Comparison of ENCODE assay signal across 8 cellular contexts in the genomic region with DNA sequence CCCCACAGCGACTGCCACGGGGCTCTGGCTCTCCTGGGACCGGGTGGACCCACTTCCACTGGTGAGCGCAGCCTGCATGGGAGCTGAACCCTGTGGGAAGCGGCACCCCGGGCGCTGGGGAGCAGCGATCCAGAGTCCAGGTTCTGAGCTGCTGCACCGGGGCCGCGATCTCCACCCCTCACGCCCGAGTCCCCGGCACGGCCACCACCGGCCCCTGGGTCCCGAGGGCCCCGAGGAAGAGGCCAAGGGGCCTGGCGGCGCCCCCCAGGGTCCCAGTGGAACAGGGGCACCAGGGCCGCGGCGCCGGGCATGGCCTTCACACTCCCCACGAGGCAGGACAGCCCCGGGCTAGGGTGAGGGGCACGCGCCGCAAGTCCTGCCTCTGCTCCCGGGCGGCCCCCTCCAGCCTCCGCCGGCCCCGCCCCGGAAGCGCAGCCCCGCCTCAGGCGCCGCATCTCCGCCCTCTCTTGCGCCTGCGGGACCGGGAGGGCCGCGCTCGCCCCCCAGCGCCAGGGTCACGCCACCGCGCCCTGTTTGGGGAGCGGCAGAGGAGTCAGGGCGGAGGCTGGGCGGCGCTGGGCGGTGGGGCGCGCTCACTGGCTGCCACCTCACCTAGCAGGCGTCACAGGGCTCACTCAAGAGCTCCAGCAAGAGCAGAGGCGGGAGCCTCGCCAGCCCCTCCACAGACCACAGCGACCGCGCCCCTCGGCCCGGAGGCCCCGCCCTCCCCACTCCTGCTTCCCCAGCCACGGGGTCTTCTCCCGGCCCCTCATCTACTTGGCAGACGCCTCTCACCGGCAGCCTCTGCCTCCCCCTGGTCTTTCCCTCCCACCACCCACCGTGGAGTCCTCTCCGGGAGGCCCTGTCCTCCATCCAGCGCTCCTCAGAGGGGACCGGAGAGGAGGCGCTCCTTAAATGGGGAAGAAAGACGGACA. TPM values are rescaled to one million over a fixed set of nuclear protein-coding genes. Genes with fewer than 3 reads are reported as not detected.
DNase-seq lines count a peak whose midpoint lies in the region; ATAC-seq and TF ChIP-seq lines count a peak whose summit lies in the region.

No MANE protein-coding gene starts in this region.

- H3K27me3 Mint-ChIP-seq in activated naive CD4-positive, alpha-beta T cell treated with anti-CD3 and anti-CD28 coated beads for 36 hours (ENCODE audit: low read depth): no peaks in the 10 kb centered on the region

- no peak overlapping the region for H3K27ac Mint-ChIP-seq in activated naive CD4-positive, alpha-beta T cell treated with anti-CD3 and anti-CD28 coated beads for 36 hours

- H3K4me3 ChIP-seq in AG10803 (ENCODE audit: low read length) (peak overlapping the region; percentile 59), Peyer's patch (peak overlapping the region; percentile 44 to 65 (median 59)), suprapubic skin (peak overlapping the region; percentile 48)

- TF ChIP-seq POLR2A in Peyer's patch (IDR thresholded peaks at IDR 0.05) (peak; percentile 44 to 67), suprapubic skin (IDR thresholded peaks at IDR 0.05) (no peak)

- peaks cover 15% of the 10 kb centered on the region for H3K4me1 Mint-ChIP-seq in activated naive CD4-positive, alpha-beta T cell treated with anti-CD3 and anti-CD28 coated beads for 36 hours (ENCODE audit: low read depth)

- no peak for TF ChIP-seq EP300 in suprapubic skin (IDR thresholded peaks at IDR 0.05)

- H3K36me3 ChIP-seq in Peyer's patch (peaks cover 0 to 22% (median 0%) of the 10 kb centered on the region in 3 donors), suprapubic skin (peaks cover 25% of the 10 kb centered on the region)

- H3K4me3 Mint-ChIP-seq in activated naive CD4-positive, alpha-beta T cell treated with anti-CD3 and anti-CD28 coated beads for 36 hours: peak overlapping the region; percentile 50

- H3K27me3 ChIP-seq in Peyer's patch: no peaks in the 10 kb centered on the region
- no peaks in the 10 kb centered on the region for H3K27me3 ChIP-seq in suprapubic skin

- intact Hi-C loops in activated naive CD4-positive, alpha-beta T cell treated with anti-CD3 and anti-CD28 coated beads for 36 hours (cut with micrococcal nuclease): loop anchor here (1.0 to 5.0 kb wide), 4 partner anchors 102 to 458 kb away; a partner anchor contains a TSS

- H3K27ac ChIP-seq in Peyer's patch: peak overlapping the region; percentile 60 to 87 (median 69)
- peak overlapping the region; percentile 67 for H3K27ac ChIP-seq in suprapubic skin

- peaks cover 5% of the 10 kb centered on the region for H3K36me3 Mint-ChIP-seq in activated naive CD4-positive, alpha-beta T cell treated with anti-CD3 and anti-CD28 coated beads for 36 hours (ENCODE audit: low read depth)

- ATAC-seq in GM19351 (IDR thresholded peaks at IDR 0.05; ENCODE audit: unreplicated experiment) (peak; percentile 96), HG03469 (IDR thresholded peaks at IDR 0.05; ENCODE audit: unreplicated experiment) (peak; percentile 72), omental fat pad (ENCODE audit: low FRiP score) (peak; percentile 97)

- peak; percentile 38 for TF ChIP-seq CTCF in AG10803 (conservative IDR thresholded peaks at IDR 0.05; ENCODE audit: low read length)
- TF ChIP-seq CTCF in Peyer's patch (IDR thresholded peaks at IDR 0.05): peak; percentile 50 to 74 (median 67)
- no peak for TF ChIP-seq CTCF in omental fat pad (IDR thresholded peaks at IDR 0.05)
- peak; percentile 51 to 79 for TF ChIP-seq CTCF in suprapubic skin (IDR thresholded peaks at IDR 0.05)

- peak; percentile 81 for DNase-seq in AG10803 (ENCODE audit: low read depth)
- peak; percentile 84 to 95 (median 94) for DNase-seq in Peyer's patch
- peak; percentile 90 for DNase-seq in activated naive CD4-positive, alpha-beta T cell treated with anti-CD3 and anti-CD28 coated beads for 36 hours
- DNase-seq in globus pallidus (ENCODE audit: low spot score): peak; percentile 66
- DNase-seq in omental fat pad (ENCODE audit: low spot score): peak; percentile 61
- DNase-seq in suprapubic skin (ENCODE audit: low spot score in 2 of 2): peak; percentile 88 to 90

- H3K9me3 ChIP-seq in Peyer's patch: no peaks in the 10 kb centered on the region
- H3K9me3 ChIP-seq in suprapubic skin: no peaks in the 10 kb centered on the region

- 16% methylated on average over 22 of the region's 76 CpGs for WGBS in suprapubic skin

- CTCF ChIA-PET in activated naive CD4-positive, alpha-beta T cell treated with anti-CD3 and anti-CD28 coated beads for 36 hours (lab: Charles Lee): interaction anchor here (0.7 to 1.0 kb wide), 2 partner anchors 25 to 147 kb away, joined by 3 read pairs; no protein-coding TSS in a partner anchor

- H3K4me1 ChIP-seq in Peyer's patch: peaks cover 0 to 33% (median 8%) of the 10 kb centered on the region in 4 donors
- H3K4me1 ChIP-seq in suprapubic skin: peaks cover 21% of the 10 kb centered on the region

- H3K9me3 Mint-ChIP-seq in activated naive CD4-positive, alpha-beta T cell treated with anti-CD3 and anti-CD28 coated beads for 36 hours: no peaks in the 10 kb centered on the region

RNA-seq across cellular contexts. Expression of a gene that starts 26.8 kb away (rescaled TPM):
- total RNA-seq in Peyer's patch (10 to 100 TPM; 46.4 to 90.0 (median 71.8) TPM), omental fat pad (10 to 100 TPM; 29.5 to 55.1 (median 44.8) TPM), suprapubic skin (10 to 100 TPM; 46.4 to 56.2 (median 51.2) TPM)
- 10 to 100 TPM; 36.4 to 38.8 TPM for total RNA-seq in activated naive CD4-positive, alpha-beta T cell treated with anti-CD3 and anti-CD28 coated beads for 36 hours

RNA-seq across cellular contexts. Expression of a gene that starts 27.4 kb away (rescaled TPM):
- total RNA-seq in Peyer's patch (100 to 1,000 TPM; 133 to 272 (median 259) TPM), omental fat pad (10 to 100 TPM; 40.4 to 67.1 (median 50.3) TPM), suprapubic skin (100 to 1,000 TPM in 1 of 4 donors, 10 to 100 TPM in 3; 50.5 to 173 (median 88.0) TPM)
- total RNA-seq in activated naive CD4-positive, alpha-beta T cell treated with anti-CD3 and anti-CD28 coated beads for 36 hours: 10 to 100 TPM; 71.5 to 82.5 TPM

RNA-seq across cellular contexts. Expression of a gene that starts 51.6 kb away (rescaled TPM):
- total RNA-seq in Peyer's patch (10 to 100 TPM in 3 of 4 donors, 1 to 10 TPM in 1; 6.7 to 20.2 (median 15.5) TPM), omental fat pad (100 to 1,000 TPM in 1 of 4 donors, 10 to 100 TPM in 3; 79.6 to 179 (median 88.2) TPM), suprapubic skin (10 to 100 TPM; 32.4 to 61.6 (median 60.5) TPM)
- total RNA-seq in activated naive CD4-positive, alpha-beta T cell treated with anti-CD3 and anti-CD28 coated beads for 36 hours: not detected

Comparison
In these comparisons a context has a peak if more than half of its experiments do, and no peak if none do; other contexts are left out.
1. Peak in every context shown above with its lines: DNase-seq, ATAC-seq, H3K4me3 ChIP-seq and H3K27ac ChIP-seq.
2. CTCF ChIP-seq: peak in AG10803 (single experiment), Peyer's patch (6 of 6) and suprapubic skin (2 of 2); none in omental fat pad (0 of 3).
3. POLR2A ChIP-seq: peak in Peyer's patch (2 of 2); none in suprapubic skin (0 of 2).
4. RNA of a gene that starts 51.6 kb away (total RNA-seq): 79.6 to 179 TPM in omental fat pad, 32.4 to 61.6 TPM in suprapubic skin and 6.7 to 20.2 TPM in Peyer's patch; not detected in activated naive CD4-positive, alpha-beta T cell treated with anti-CD3 and anti-CD28 coated beads for 36 hours; every median in the first group is over 4 times any median in the second.